ENCODE assay signal across 8 cellular contexts in the genomic region with DNA sequence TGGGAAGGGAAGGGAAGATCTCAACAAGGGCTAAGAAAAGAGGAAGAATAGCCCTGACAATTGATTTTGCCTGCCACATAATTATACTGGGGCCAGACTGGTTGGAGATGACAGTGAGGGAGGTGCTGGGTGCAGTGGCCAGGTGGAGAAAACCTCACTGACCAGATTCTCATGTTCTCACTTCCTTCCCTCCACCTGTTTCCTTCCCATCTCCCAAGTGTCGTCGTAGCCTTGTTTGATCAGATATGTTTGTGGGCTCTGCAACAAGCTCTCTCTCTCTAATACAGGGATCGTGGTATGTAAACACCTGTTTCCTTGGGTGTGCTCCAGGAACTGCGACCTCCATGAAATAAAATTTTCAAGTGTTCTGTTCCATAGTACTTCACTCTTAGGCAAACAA.
DNase-seq lines count a peak whose midpoint lies in the region; ATAC-seq, FAIRE-seq and TF ChIP-seq lines count a peak whose summit lies in the region.

No MANE protein-coding gene starts in this region.

- H3K4me1 Mint-ChIP-seq in HFFc6 (ENCODE audit: low read depth): peaks cover 74% of the 10 kb centered on the region
- peaks cover 36% of the 10 kb centered on the region for H3K4me1 Mint-ChIP-seq in T-helper 17 cell
- peaks cover 48 to 51% of the 10 kb centered on the region in 2 donors for H3K4me1 Mint-ChIP-seq in natural killer cell treated with Interleukin-12 subunit alpha and Interleukin-12 subunit beta and Interleukin-15 and Interleukin-18, amount 100 ng/mL, for 72 hours (ENCODE audit: low read depth in 2 of 2)

- H3K27me3 Mint-ChIP-seq in HFFc6 (ENCODE audit: insufficient read depth) (peaks cover 4% of the 10 kb centered on the region), T-helper 17 cell (no peaks in the 10 kb centered on the region)
- no peaks in the 10 kb centered on the region for H3K27me3 Mint-ChIP-seq in natural killer cell treated with Interleukin-12 subunit alpha and Interleukin-12 subunit beta and Interleukin-15 and Interleukin-18, amount 100 ng/mL, for 72 hours

- H3K4me3 Mint-ChIP-seq in HFFc6 (no peak overlapping the region), T-helper 17 cell (peak overlapping the region; percentile 57)
- peak overlapping the region; percentile 43 for H3K4me3 Mint-ChIP-seq in natural killer cell treated with Interleukin-12 subunit alpha and Interleukin-12 subunit beta and Interleukin-15 and Interleukin-18, amount 100 ng/mL, for 72 hours

- peaks cover 6% of the 10 kb centered on the region for H3K9me3 Mint-ChIP-seq in HFFc6
- H3K9me3 Mint-ChIP-seq in natural killer cell treated with Interleukin-12 subunit alpha and Interleukin-12 subunit beta and Interleukin-15 and Interleukin-18, amount 100 ng/mL, for 72 hours: no peaks in the 10 kb centered on the region

- H3K36me3 Mint-ChIP-seq in HFFc6 (ENCODE audit: low read depth) (peaks cover 38% of the 10 kb centered on the region), T-helper 17 cell (ENCODE audit: low read depth) (peaks cover 2% of the 10 kb centered on the region)
- H3K36me3 Mint-ChIP-seq in natural killer cell treated with Interleukin-12 subunit alpha and Interleukin-12 subunit beta and Interleukin-15 and Interleukin-18, amount 100 ng/mL, for 72 hours: peaks cover under 1% of the 10 kb centered on the region

- peak overlapping the region; percentile 57 for H3K27ac Mint-ChIP-seq in HFFc6
- peak overlapping the region; percentile 77 for H3K27ac Mint-ChIP-seq in T-helper 17 cell
- H3K27ac Mint-ChIP-seq in natural killer cell treated with Interleukin-12 subunit alpha and Interleukin-12 subunit beta and Interleukin-15 and Interleukin-18, amount 100 ng/mL, for 72 hours: peak overlapping the region; percentile 23 to 29

- TF ChIP-seq CTCF in HFFc6 (IDR thresholded peaks at IDR 0.05) (no peak), D721Med (IDR thresholded peaks at IDR 0.05; ENCODE audit: insufficient read depth, missing control alignments) (no peak)

- no peak for FAIRE-seq in D721Med (lab: Jason Lieb, UNC)

- ATAC-seq in T-helper 17 cell: peak; percentile 38
- ATAC-seq in natural killer cell treated with Interleukin-12 subunit alpha and Interleukin-12 subunit beta and Interleukin-15 and Interleukin-18, amount 100 ng/mL, for 72 hours: no peak
- no peak for ATAC-seq in HG03097 (IDR thresholded peaks at IDR 0.05; ENCODE audit: low FRiP score, unreplicated experiment)
- ATAC-seq in GM18861 (IDR thresholded peaks at IDR 0.05; ENCODE audit: unreplicated experiment): no peak

- DNase-seq in NCI-H2107 treated with DMSO at 0.1 percent for 48 hours (lab: John Stamatoyannopoulos, UW; ENCODE audit: unreplicated experiment) (peak; percentile 19), NCI-H2107 (lab: John Stamatoyannopoulos, UW) (no peak), HFFc6 (no peak), T-helper 17 cell (no peak), D721Med (ENCODE audit: insufficient read length, low spot score) (no peak)
- DNase-seq in natural killer cell treated with Interleukin-12 subunit alpha and Interleukin-12 subunit beta and Interleukin-15 and Interleukin-18, amount 100 ng/mL, for 72 hours (ENCODE audit: low spot score): no peak

- H3K9me3 ChIP-seq in T-helper 17 cell (ENCODE audit: control insufficient read depth, low read length, poor library complexity, severe bottlenecking): no peaks in the 10 kb centered on the region

Comparison
In these comparisons a context has a peak if more than half of its experiments do, and no peak if none do; other contexts are left out.
1. H3K27ac Mint-ChIP-seq: peak in every context shown above with its lines; median percentile 77 in T-helper 17 cell; 57 in HFFc6; 26 in natural killer cell treated with Interleukin-12 subunit alpha and Interleukin-12 subunit beta and Interleukin-15 and Interleukin-18, amount 100 ng/mL, for 72 hours.